ENCODE assay signal across 8 cellular contexts in the genomic region with DNA sequence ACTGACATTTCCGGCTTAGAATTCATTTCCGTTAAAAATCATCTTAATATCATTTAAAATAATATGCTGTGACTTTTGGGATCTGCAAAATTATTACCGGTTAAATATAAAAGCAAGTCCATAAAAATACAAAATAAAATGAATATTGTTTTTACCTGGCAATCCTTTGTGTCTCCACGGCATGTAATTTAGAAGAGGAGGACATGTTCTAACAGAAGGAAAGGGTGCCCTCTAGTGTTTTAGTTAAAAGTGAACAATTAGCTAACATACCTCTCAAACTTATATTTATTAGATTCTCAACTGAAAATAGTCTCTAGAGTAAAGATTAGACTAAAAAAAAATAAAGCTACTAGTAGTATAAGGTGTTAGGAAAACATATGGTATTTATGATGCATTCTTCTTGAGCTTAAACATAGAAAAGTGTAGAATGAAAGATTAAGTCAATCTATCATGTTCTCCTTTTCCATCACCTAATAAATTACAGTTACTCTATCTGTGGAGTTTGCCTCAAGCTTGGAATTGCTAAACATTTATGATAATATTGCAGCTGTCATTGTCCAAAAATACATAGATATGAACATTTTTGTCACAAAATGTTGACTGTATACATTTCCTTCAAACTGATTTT.
DNase-seq lines count a peak whose midpoint lies in the region; ATAC-seq and TF ChIP-seq lines count a peak whose summit lies in the region.

No MANE protein-coding gene starts in this region.

- CTCF ChIA-PET in activated CD4-positive, alpha-beta memory T cell treated with anti-CD3 and anti-CD28 coated beads, Interleukin-2, amount 10 ng/mL, durations not matched to agents 7 days and 5 days (lab: Charles Lee): interaction anchor here (1.0 to 1.5 kb wide), 4 partner anchors 22 to 42 kb away, joined by 3 to 6 read pairs (median 4); no protein-coding TSS in a partner anchor

- DNase-seq in NCI-H2227 (lab: John Stamatoyannopoulos, UW; ENCODE audit: unreplicated experiment) (peak; percentile 40), T47D (ENCODE audit: low read depth in 1 of 2, low spot score in 1 of 2) (peak; percentile 43 to 51), left colon (no peak), lower leg skin (ENCODE audit: low spot score in 2 of 2) (no peak), 8988T (no peak)
- no peak for DNase-seq in activated CD4-positive, alpha-beta memory T cell treated with anti-CD3 and anti-CD28 coated beads, Interleukin-2, amount 10 ng/mL, durations not matched to agents 7 days and 5 days

- intact Hi-C loops in left colon (cut with DNase I, micrococcal nuclease) (loop anchor here in 1 of 2 donors (5.0 kb wide), 1 partner anchor 35 kb away; no protein-coding TSS in a partner anchor), lower leg skin (cut with DNase I; ENCODE audit: low total_unique reads) (no loop called here)

- H3K27me3 Mint-ChIP-seq in activated CD4-positive, alpha-beta memory T cell treated with anti-CD3 and anti-CD28 coated beads, Interleukin-2, amount 10 ng/mL, durations not matched to agents 7 days and 5 days: no peaks in the 10 kb centered on the region

- H3K36me3 Mint-ChIP-seq in activated CD4-positive, alpha-beta memory T cell treated with anti-CD3 and anti-CD28 coated beads, Interleukin-2, amount 10 ng/mL, durations not matched to agents 7 days and 5 days (ENCODE audit: low read depth): no peaks in the 10 kb centered on the region

- H3K4me1 Mint-ChIP-seq in activated CD4-positive, alpha-beta memory T cell treated with anti-CD3 and anti-CD28 coated beads, Interleukin-2, amount 10 ng/mL, durations not matched to agents 7 days and 5 days: no peaks in the 10 kb centered on the region

- in situ Hi-C loops in T47D (cut with HindIII; ENCODE audit: low pct_unique_long_range_greater_than_20kb, low sequenced_read_pairs): no loop called here

- no peak overlapping the region for H3K4me3 Mint-ChIP-seq in activated CD4-positive, alpha-beta memory T cell treated with anti-CD3 and anti-CD28 coated beads, Interleukin-2, amount 10 ng/mL, durations not matched to agents 7 days and 5 days

- no peak overlapping the region for H3K4me3 ChIP-seq in lower leg skin (ENCODE audit: low read depth, poor library complexity, severe bottlenecking)

- H3K9me3 Mint-ChIP-seq in activated CD4-positive, alpha-beta memory T cell treated with anti-CD3 and anti-CD28 coated beads, Interleukin-2, amount 10 ng/mL, durations not matched to agents 7 days and 5 days: peaks cover 2% of the 10 kb centered on the region

- POLR2A ChIA-PET in activated CD4-positive, alpha-beta memory T cell treated with anti-CD3 and anti-CD28 coated beads, Interleukin-2, amount 10 ng/mL, durations not matched to agents 7 days and 5 days (lab: Charles Lee): no interaction called here

- TF ChIP-seq POLR2A in lower leg skin (IDR thresholded peaks at IDR 0.05): no peak

- no peak overlapping the region for H3K27ac Mint-ChIP-seq in activated CD4-positive, alpha-beta memory T cell treated with anti-CD3 and anti-CD28 coated beads, Interleukin-2, amount 10 ng/mL, durations not matched to agents 7 days and 5 days

- WGBS in lower leg skin, 2 donors: 27 to 30% methylated on average over 4 of the region's 4 CpGs

- TF ChIP-seq CTCF in GM12873 (IDR thresholded peaks at IDR 0.05; ENCODE audit: insufficient read depth, low read depth, low read length, missing control alignments) (peak; percentile 46), lower leg skin (IDR thresholded peaks at IDR 0.05) (no peak)

- peak; percentile 53 for ATAC-seq in HG03025 (IDR thresholded peaks at IDR 0.05; ENCODE audit: low FRiP score, unreplicated experiment)
- ATAC-seq in left colon: peak; percentile 37

Comparison
In these comparisons a context has a peak if more than half of its experiments do, and no peak if none do; other contexts are left out.
1. DNase-seq: peak in NCI-H2227 (single experiment) and T47D (2 of 2); none in left colon (0 of 2), lower leg skin (0 of 2), 8988T (single experiment) and activated CD4-positive, alpha-beta memory T cell treated with anti-CD3 and anti-CD28 coated beads, Interleukin-2, amount 10 ng/mL, durations not matched to agents 7 days and 5 days (single experiment).